Comparison of ENCODE assay signal across 25 cellular contexts in the genomic region with DNA sequence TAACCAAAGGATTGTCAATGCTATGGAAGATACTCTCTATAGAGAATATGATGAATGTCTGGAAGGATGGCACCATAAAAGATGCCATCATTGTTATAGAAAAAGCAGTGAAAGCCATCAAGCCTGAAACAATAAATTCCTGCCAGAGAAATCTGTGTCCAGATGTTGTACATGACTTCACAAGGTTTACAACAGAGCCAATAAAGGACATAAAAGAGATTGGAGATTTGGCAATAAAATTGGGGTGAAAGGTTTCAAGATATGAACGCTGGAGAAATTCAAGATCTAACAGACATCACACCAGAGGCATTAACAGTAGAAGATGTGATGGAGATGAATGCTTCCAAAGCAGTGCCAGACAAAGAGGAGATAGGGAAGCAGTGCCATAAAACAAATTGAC.
"Had no signal": no experiment of that assay in that cellular context is flagged by ENCODE, and none has a peak within 500 bp of the region (broad histone marks: within the 10 kb centered on the region; RNA-seq: fewer than 3 reads in every experiment).

No MANE protein-coding gene starts in this region.

- H3K36me3 ChIP-seq: Peyer's patch, SJCRH30 had no signal

- H3K9ac ChIP-seq: KMS-11 had no signal

- H2AFZ ChIP-seq: PC-9 had no signal

- H3K4me1 ChIP-seq: Peyer's patch had no signal

- H3K27ac ChIP-seq: HL-60, KMS-11, PC-9, Peyer's patch, SJCRH30 had no signal

- H3K4me3 Mint-ChIP-seq: IgD-negative memory B cell had no signal

- H3K4me3 ChIP-seq: K562, PC-9, Peyer's patch, SJCRH30 had no signal

- DNase-seq: Kasumi-1; MM.1S; NCI-H1092 treated with DMSO at 0.1 percent for 48 hours; NCI-H1436; NCI-H1694 treated with DMSO at 0.1 percent for 48 hours; NCI-H1930; NCI-H2081; NCI-H2107; NCI-H2171 treated with DMSO at 0.1 percent for 48 hours; NCI-H345; NCI-H446 treated with DMSO at 0.1 percent for 48 hours; NCI-H510A treated with DMSO at 0.1 percent for 48 hours; NCI-H526; NCI-H748 treated with DMSO at 0.1 percent for 48 hours; NK-92 treated with Interleukin-12 subunit alpha and Interleukin-12 subunit beta, amount 100 ng/mL, for 24 hours; PC-9; Peyer's patch; SHP77 treated with DMSO at 0.1 percent for 48 hours; SJCRH30 had no signal

- H3K9me3 ChIP-seq: SJCRH30 had no signal

- H3K27ac Mint-ChIP-seq: IgD-negative memory B cell had no signal

- H3K27me3 ChIP-seq: Peyer's patch, SJCRH30 had no signal

- H3K4me2 ChIP-seq: KMS-11, PC-9 had no signal

- H3K27me3 Mint-ChIP-seq: IgD-negative memory B cell had no signal

- ATAC-seq: K562, Right ventricle myocardium inferior, SK-N-SH treated with all-trans-retinoic acid at 6 μM for 48 hours had no signal
